ENCODE assay signal across 11 cellular contexts in genomic region chr7:116984511-116984910, GRCh38. TPM values are rescaled to one million over a fixed set of nuclear protein-coding genes. Genes with fewer than 3 reads are reported as not detected.
DNase-seq lines count a peak whose midpoint lies in the region; ATAC-seq lines count a peak whose summit lies in the region.
"Had no signal": no experiment of that assay in that cellular context is flagged by ENCODE, and none has a peak within 500 bp of the region (broad histone marks: within the 10 kb centered on the region; RNA-seq: fewer than 3 reads in every experiment).

No MANE protein-coding gene starts in this region.

- no peak for DNase-seq in left lobe of liver (ENCODE audit: low spot score)
- DNase-seq in anterior cingulate cortex (lab: John Stamatoyannopoulos, UW), result no peak
- DNase-seq in GF-D8 (lab: John Stamatoyannopoulos, UW), result no peak
- DNase-seq: Calu3; CD4-positive, alpha-beta T cell; NCI-H187 treated with DMSO at 0.1 percent for 48 hours; NCI-H510A had no signal

- ATAC-seq in GM18873 (IDR thresholded peaks at IDR 0.05; ENCODE audit: low FRiP score, unreplicated experiment) (peak; percentile 15), GM21619 (IDR thresholded peaks at IDR 0.05; ENCODE audit: unreplicated experiment) (peak; percentile 16), HG03159 (IDR thresholded peaks at IDR 0.05; ENCODE audit: unreplicated experiment) (peak; percentile 20), left lobe of liver (peak; percentile 26), HG03025 (IDR thresholded peaks at IDR 0.05; ENCODE audit: low FRiP score, unreplicated experiment) (no peak)

RNA-seq across cellular contexts. Expression of gene ST7, which starts 31.2 kb away (rescaled TPM):
- 22.2 TPM for total RNA-seq in left lobe of liver
